Comparison of ENCODE assay signal across 1 cellular context in the genomic region with DNA sequence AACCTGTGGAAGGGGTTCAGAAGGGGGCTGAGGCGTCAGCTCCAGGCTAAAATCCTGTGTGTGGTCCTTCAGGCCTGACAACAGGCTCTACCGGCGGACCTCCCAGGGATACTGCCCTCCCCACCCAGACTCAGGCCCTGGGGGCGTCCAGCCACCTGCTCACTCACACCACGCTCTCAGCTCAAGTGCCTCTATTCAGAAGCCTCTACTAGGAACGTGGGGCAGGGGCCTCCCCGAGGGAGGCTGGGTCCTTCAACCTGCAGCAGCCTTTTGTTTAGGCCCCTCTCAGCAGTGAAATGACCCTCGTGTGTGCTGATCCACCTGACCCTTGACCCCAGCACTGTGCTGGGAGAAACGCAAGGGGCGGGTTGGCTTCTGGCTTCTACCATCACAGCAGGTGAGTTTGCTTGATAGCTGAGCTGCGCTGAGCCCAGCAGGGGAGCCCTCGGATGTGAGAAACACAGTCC.
TF ChIP-seq lines count a peak whose summit lies in the region.

No MANE protein-coding gene starts in this region.

TF ChIP-seq in H1, 55 proteins besides CTCF, POLR2A, EP300 and RAD21 (continued from another document):
- TF ChIP-seq BACH1 (IDR thresholded peaks at IDR 0.05; ENCODE audit: low read length) = no peak
- TF ChIP-seq GABPA (IDR thresholded peaks at IDR 0.05; ENCODE audit: borderline replicate concordance, insufficient read depth, low read length) = no peak
- TF ChIP-seq RXRA (IDR thresholded peaks at IDR 0.05; ENCODE audit: insufficient read depth, low read depth, low read length) = no peak
- TF ChIP-seq, protein P1, sequence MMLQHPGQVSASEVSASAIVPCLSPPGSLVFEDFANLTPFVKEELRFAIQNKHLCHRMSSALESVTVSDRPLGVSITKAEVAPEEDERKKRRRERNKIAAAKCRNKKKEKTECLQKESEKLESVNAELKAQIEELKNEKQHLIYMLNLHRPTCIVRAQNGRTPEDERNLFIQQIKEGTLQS (IDR thresholded peaks at IDR 0.05; ENCODE audit: insufficient read depth, low read depth, low read length) = no peak
- TF ChIP-seq PHF8 (conservative IDR thresholded peaks at IDR 0.05; ENCODE audit: low read depth, low read length) = no peak
